ENCODE assay signal across 12 cellular contexts in genomic region chr2:128408349-128409305, GRCh38.
DNase-seq lines count a peak whose midpoint lies in the region; ATAC-seq and TF ChIP-seq lines count a peak whose summit lies in the region.
"Had no signal": no experiment of that assay in that cellular context is flagged by ENCODE, and none has a peak within 500 bp of the region (broad histone marks: within the 10 kb centered on the region; RNA-seq: fewer than 3 reads in every experiment).

No MANE protein-coding gene starts in this region.

- H3K4me2 ChIP-seq in PC-9 = no peak overlapping the region

- no peaks in the 10 kb centered on the region for H3K9me2 ChIP-seq in PC-9 (ENCODE audit: insufficient read depth)

- H3K36me3 ChIP-seq in lung (ENCODE audit: control insufficient read depth in 2 of 2, insufficient read depth in 2 of 2, low read length in 2 of 2) (no peaks in the 10 kb centered on the region), PC-9 (ENCODE audit: low read depth) (no peaks in the 10 kb centered on the region)

- no peak overlapping the region; the same call in 1 of the 2 replicates for H2AFZ ChIP-seq in PC-9

- no peak for TF ChIP-seq CTCF in AG04450 (IDR thresholded peaks at IDR 0.05; ENCODE audit: low read depth, low read length)
- TF ChIP-seq CTCF in lung (IDR thresholded peaks at IDR 0.05; ENCODE audit: control extremely low read depth, extremely low read depth) = no peak
- TF ChIP-seq CTCF in PC-9 (conservative IDR thresholded peaks at IDR 0.05) = no peak

- H3F3A ChIP-seq in PC-9 (ENCODE audit: insufficient read depth, low read depth) = no peaks in the 10 kb centered on the region

- intact Hi-C loops in PC-9 (cut with micrococcal nuclease; ENCODE audit: unreplicated experiment) = no loop called here

- no peaks in the 10 kb centered on the region for H3K4me1 ChIP-seq in lung (ENCODE audit: control insufficient read depth in 2 of 2, insufficient read depth in 2 of 2, low read length in 2 of 2)
- H3K4me1 ChIP-seq in PC-9 (replicated peaks; ENCODE audit: insufficient read depth) = no peaks in the 10 kb centered on the region

- no peaks in the 10 kb centered on the region for H3K27me3 ChIP-seq in AG04450 (ENCODE audit: control insufficient read depth, insufficient read depth, low read length)
- H3K27me3 ChIP-seq in lung (ENCODE audit: control insufficient read depth, insufficient read depth) = no peaks in the 10 kb centered on the region
- H3K27me3 ChIP-seq in PC-9 (ENCODE audit: insufficient read depth, low read depth) = no peaks in the 10 kb centered on the region

- H4K20me1 ChIP-seq in PC-9 (ENCODE audit: insufficient read depth) = no peaks in the 10 kb centered on the region

- BruUV-seq in PC-9 (replicated peaks; lab: Mats Ljungman, UMichigan) = no TSS peak

- no peaks in the 10 kb centered on the region for H3K79me2 ChIP-seq in PC-9 (ENCODE audit: low read depth)

- POLR2A ChIA-PET in AG04450 (lab: Yijun Ruan, JAX) = interaction anchor here (1.4 kb wide), 1 partner anchor 35 kb away, joined by 6 read pairs; no protein-coding TSS in a partner anchor
- POLR2A ChIA-PET in PC-9 (lab: Charles Lee; ENCODE audit: unreplicated experiment) = interaction anchor here (0.7 kb wide), 1 partner anchor 61 kb away, joined by 3 read pairs; no protein-coding TSS in a partner anchor

- no peak for ATAC-seq in lung (ENCODE audit: insufficient read depth, low FRiP score)
- no peak for ATAC-seq in HG03460 (IDR thresholded peaks at IDR 0.05; ENCODE audit: unreplicated experiment)
- ATAC-seq: CD8-positive, alpha-beta T cell had no signal

- H3K4me3 ChIP-seq in AG04450 (ENCODE audit: low read depth, low read length) (no peak overlapping the region), lung (no peak overlapping the region), PC-9 (no peak overlapping the region)

- H3K9me3 ChIP-seq in AG04450 (ENCODE audit: control insufficient read depth, insufficient read depth, low read length) = no peaks in the 10 kb centered on the region
- H3K9me3 ChIP-seq in lung (ENCODE audit: control insufficient read depth in 2 of 2, insufficient read depth in 1 of 2, low read length in 1 of 2) = no peaks in the 10 kb centered on the region
- H3K9me3 ChIP-seq in PC-9 (ENCODE audit: insufficient read depth, low read depth) = no peaks in the 10 kb centered on the region

- H3K27ac ChIP-seq in AG04450 (ENCODE audit: low read depth, low read length) = peak overlapping the region; percentile 83
- H3K27ac ChIP-seq in lung (ENCODE audit: low read depth in 1 of 2, low read length in 1 of 2) = no peak overlapping the region
- H3K27ac ChIP-seq in PC-9 = no peak overlapping the region

- CTCF ChIA-PET in AG04450 (lab: Charles Lee) = interaction anchor here (1.1 kb wide), 1 partner anchor 14 kb away, joined by 3 read pairs; no protein-coding TSS in a partner anchor
- CTCF ChIA-PET in PC-9 (lab: Charles Lee) = no interaction called here

- DNase-seq in AG04450 (ENCODE audit: low read depth, low spot score) (peak; percentile 39), HT1080 (ENCODE audit: low read depth) (peak; percentile 63), dermis blood vessel endothelial cell (peak; percentile 48), lung (ENCODE audit: low spot score) (peak; percentile 26), PC-9 (no peak), NCI-H1092 treated with DMSO at 0.1 percent for 48 hours (lab: John Stamatoyannopoulos, UW) (no peak), medulla oblongata (ENCODE audit: extremely low spot score) (no peak)
- DNase-seq: activated CD4-positive, alpha-beta T cell treated with anti-CD3 and anti-CD28 coated beads, Interleukin-2, amount 10 ng/mL, durations not matched to agents 24 days and 14 days; CD8-positive, alpha-beta T cell; NCI-H2171 treated with DMSO at 0.1 percent for 48 hours; SIG-M5 had no signal

- WGBS in lung, 2 donors = 45 to 62% methylated on average over 17 of the region's 17 CpGs

Comparison
In these comparisons a context has a peak if more than half of its experiments do, and no peak if none do; other contexts are left out.
1. DNase-seq: peak in AG04450 (single experiment), HT1080 (single experiment), dermis blood vessel endothelial cell (single experiment) and lung (single experiment); none in PC-9 (0 of 2), NCI-H1092 treated with DMSO at 0.1 percent for 48 hours (single experiment) and medulla oblongata (single experiment).